ENCODE assay signal across 17 cellular contexts in the genomic region with DNA sequence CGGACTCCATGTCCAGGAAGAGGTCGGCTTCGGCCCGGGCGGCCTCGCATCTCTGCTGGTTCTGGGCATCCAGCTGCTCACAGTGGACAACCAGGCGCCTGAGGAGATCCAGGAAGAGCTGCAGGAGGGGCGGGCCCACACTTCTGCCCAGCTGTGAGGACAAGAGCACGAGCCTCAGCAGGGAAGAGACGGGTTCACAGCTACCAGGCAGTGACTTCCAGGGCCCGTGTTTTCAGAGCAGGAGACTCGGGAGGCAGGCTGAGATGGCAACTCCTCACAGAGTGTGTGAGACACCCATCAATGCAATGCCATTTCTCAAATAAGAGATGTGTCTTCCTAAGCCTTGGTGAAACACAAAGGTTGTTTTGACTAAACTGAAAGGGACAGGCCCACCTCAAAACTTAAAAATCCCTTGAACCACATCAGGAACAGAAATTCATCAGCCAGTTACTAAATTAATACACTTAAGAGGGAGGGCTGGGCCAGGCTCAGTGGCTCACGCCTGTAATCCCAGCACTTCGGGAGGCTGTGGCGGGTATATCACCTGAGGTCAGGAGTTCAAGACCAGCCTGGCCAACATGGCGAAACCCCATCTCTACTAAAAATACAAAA. TPM values are rescaled to one million over a fixed set of nuclear protein-coding genes. Genes with fewer than 3 reads are reported as not detected.
"Had no signal": no experiment of that assay in that cellular context is flagged by ENCODE, and none has a peak within 500 bp of the region (broad histone marks: within the 10 kb centered on the region; RNA-seq: fewer than 3 reads in every experiment).

No MANE protein-coding gene starts in this region.

- H3K27ac ChIP-seq: right atrium auricular region, thoracic aorta had no signal

- H3K4me1 Mint-ChIP-seq: T-cell had no signal

- H3K4me3 ChIP-seq: right atrium auricular region, stomach, thoracic aorta had no signal

- DNase-seq: activated CD4-positive, alpha-beta T cell treated with anti-CD3 and anti-CD28 coated beads, Interleukin-2, amount 50 U/mL, for 48 hours; activated CD4-positive, CD25-positive, alpha-beta regulatory T cell treated with anti-CD3 and anti-CD28 coated beads, Interleukin-2, amount 50 U/mL, for 72 hours; activated T-cell treated with anti-CD3 and anti-CD28 coated beads for 4 hours; caudate nucleus; foreskin melanocyte; mesendoderm; nucleus accumbens; posterior cingulate gyrus; SK-N-SH; stimulated activated CD4-positive, alpha-beta T cell treated with anti-CD3 and anti-CD28 coated beads, Interleukin-4, amount 100 ng/mL, for 24 hours; stomach; T-cell; T-helper 9 cell had no signal

- H3K27ac Mint-ChIP-seq: nephron, T-cell had no signal

- ATAC-seq: T-cell had no signal

- H3K9me3 Mint-ChIP-seq: activated naive CD4-positive, alpha-beta T cell treated with anti-CD3 and anti-CD28 coated beads, Interleukin-2, amount 50 U/mL, for 72 hours had no signal

- H3K27me3 Mint-ChIP-seq: T-cell had no signal

- H3K4me3 Mint-ChIP-seq: nephron, T-cell had no signal

RNA-seq across cellular contexts. Expression of a gene that starts 50.8 kb away (rescaled TPM):
- total RNA-seq: activated naive CD4-positive, alpha-beta T cell treated with anti-CD3 and anti-CD28 coated beads, Interleukin-2, amount 50 U/mL, for 72 hours; T-cell; thoracic aorta had no signal
